11 cellular contexts compared by ENCODE assay signal in genomic region chr2:233079473-233079877, GRCh38. TPM values are rescaled to one million over a fixed set of nuclear protein-coding genes. Genes with fewer than 3 reads are reported as not detected.
DNase-seq lines count a peak whose midpoint lies in the region; ATAC-seq, FAIRE-seq and TF ChIP-seq lines count a peak whose summit lies in the region.
"Had no signal": no experiment of that assay in that cellular context is flagged by ENCODE, and none has a peak within 500 bp of the region (broad histone marks: within the 10 kb centered on the region; RNA-seq: fewer than 3 reads in every experiment).

No MANE protein-coding gene starts in this region.

- no peaks in the 10 kb centered on the region for H3K27me3 Mint-ChIP-seq in activated CD4-positive, alpha-beta T cell treated with anti-CD3 and anti-CD28 coated beads, Interleukin-2, amount 10 ng/mL, durations not matched to agents 24 days and 14 days
- H3K27me3 Mint-ChIP-seq in stimulated activated naive CD8-positive, alpha-beta T cell treated with anti-CD3 and anti-CD28 coated beads, Interleukin-15, Interleukin-2, amounts not matched to agents 100 ng/mL and 50 ng/mL, for 24 hours, result no peaks in the 10 kb centered on the region

- peak overlapping the region; percentile 82 for H3K27ac Mint-ChIP-seq in activated CD4-positive, alpha-beta T cell treated with anti-CD3 and anti-CD28 coated beads, Interleukin-2, amount 10 ng/mL, durations not matched to agents 24 days and 14 days
- peak overlapping the region; percentile 82 for H3K27ac Mint-ChIP-seq in stimulated activated naive CD8-positive, alpha-beta T cell treated with anti-CD3 and anti-CD28 coated beads, Interleukin-15, Interleukin-2, amounts not matched to agents 100 ng/mL and 50 ng/mL, for 24 hours

- peaks cover 56% of the 10 kb centered on the region for H3K4me1 Mint-ChIP-seq in activated CD4-positive, alpha-beta T cell treated with anti-CD3 and anti-CD28 coated beads, Interleukin-2, amount 10 ng/mL, durations not matched to agents 24 days and 14 days
- H3K4me1 Mint-ChIP-seq in stimulated activated naive CD8-positive, alpha-beta T cell treated with anti-CD3 and anti-CD28 coated beads, Interleukin-15, Interleukin-2, amounts not matched to agents 100 ng/mL and 50 ng/mL, for 24 hours (ENCODE audit: low read depth), result peaks cover 70% of the 10 kb centered on the region

- peak; percentile 82 for DNase-seq in activated CD4-positive, alpha-beta T cell treated with anti-CD3 and anti-CD28 coated beads, Interleukin-2, amount 10 ng/mL, durations not matched to agents 24 days and 14 days
- no peak for DNase-seq in activated CD4-positive, alpha-beta T cell treated with anti-CD3 and anti-CD28 coated beads for 1 hour
- DNase-seq in activated effector memory CD4-positive, alpha-beta T cell treated with Interleukin-2 at 50 U/mL for 16 hours, result peak; percentile 25
- DNase-seq in inferior parietal cortex (ENCODE audit: extremely low spot score), result no peak
- no peak for DNase-seq in pancreas
- no peak for DNase-seq in uterus

- peaks cover 36% of the 10 kb centered on the region for H3K36me3 Mint-ChIP-seq in activated CD4-positive, alpha-beta T cell treated with anti-CD3 and anti-CD28 coated beads, Interleukin-2, amount 10 ng/mL, durations not matched to agents 24 days and 14 days (ENCODE audit: low read depth)
- H3K36me3 Mint-ChIP-seq in stimulated activated naive CD8-positive, alpha-beta T cell treated with anti-CD3 and anti-CD28 coated beads, Interleukin-15, Interleukin-2, amounts not matched to agents 100 ng/mL and 50 ng/mL, for 24 hours (ENCODE audit: low read depth), result peaks cover 49% of the 10 kb centered on the region

- H3K27ac ChIP-seq in pancreas, result no peak overlapping the region
- H3K27ac ChIP-seq in uterus, result peak overlapping the region in 1 of 2 donors; percentile 23

- H3K9me3 ChIP-seq in pancreas (no peaks in the 10 kb centered on the region), uterus (no peaks in the 10 kb centered on the region)

- H3K4me3 Mint-ChIP-seq in activated CD4-positive, alpha-beta T cell treated with anti-CD3 and anti-CD28 coated beads, Interleukin-2, amount 10 ng/mL, durations not matched to agents 24 days and 14 days, result peak overlapping the region; percentile 73
- H3K4me3 Mint-ChIP-seq in stimulated activated naive CD8-positive, alpha-beta T cell treated with anti-CD3 and anti-CD28 coated beads, Interleukin-15, Interleukin-2, amounts not matched to agents 100 ng/mL and 50 ng/mL, for 24 hours, result peak overlapping the region; percentile 76

- TF ChIP-seq POLR2A in uterus (IDR thresholded peaks at IDR 0.05), result no peak

- ATAC-seq in HG03175 (IDR thresholded peaks at IDR 0.05; ENCODE audit: unreplicated experiment) (peak; percentile 61), pancreas (no peak)
- ATAC-seq: activated CD4-positive, CD25-positive, alpha-beta regulatory T cell treated with anti-CD3 and anti-CD28 coated beads, Interleukin-2, amount 50 U/mL, for 24 hours had no signal

- 53 to 62% methylated on average over 10 of the region's 10 CpGs for WGBS in pancreas, 2 donors

- intact Hi-C loops in activated CD4-positive, alpha-beta T cell treated with anti-CD3 and anti-CD28 coated beads, Interleukin-2, amount 10 ng/mL, durations not matched to agents 24 days and 14 days (cut with micrococcal nuclease), result no loop called here
- intact Hi-C loops in pancreas (cut with DNase I), result no loop called here
- intact Hi-C loops in uterus (cut with DNase I; ENCODE audit: low total_unique reads), result no loop called here

- H3K4me1 ChIP-seq in pancreas, result peaks cover 0 to 4% (median 0%) of the 10 kb centered on the region in 3 donors
- H3K4me1 ChIP-seq in uterus, result no peaks in the 10 kb centered on the region

- no peak for TF ChIP-seq CTCF in pancreas (IDR thresholded peaks at IDR 0.05)
- no peak for TF ChIP-seq CTCF in uterus (IDR thresholded peaks at IDR 0.05)

- H3K36me3 ChIP-seq in pancreas, result no peaks in the 10 kb centered on the region
- H3K36me3 ChIP-seq in uterus, result no peaks in the 10 kb centered on the region

- no peak for FAIRE-seq in pancreas (lab: Jason Lieb, UNC)

- H3K9me3 Mint-ChIP-seq in activated CD4-positive, alpha-beta T cell treated with anti-CD3 and anti-CD28 coated beads, Interleukin-2, amount 10 ng/mL, durations not matched to agents 24 days and 14 days, result no peaks in the 10 kb centered on the region
- H3K9me3 Mint-ChIP-seq in stimulated activated naive CD8-positive, alpha-beta T cell treated with anti-CD3 and anti-CD28 coated beads, Interleukin-15, Interleukin-2, amounts not matched to agents 100 ng/mL and 50 ng/mL, for 24 hours, result no peaks in the 10 kb centered on the region

- H3K4me3 ChIP-seq in pancreas (no peak overlapping the region), uterus (no peak overlapping the region)

- H3K27me3 ChIP-seq in pancreas, result no peaks in the 10 kb centered on the region
- H3K27me3 ChIP-seq in uterus, result no peaks in the 10 kb centered on the region

RNA-seq across cellular contexts. Expression of gene INPP5D, which starts 19.3 kb away (rescaled TPM):
- 43.6 and 45.8 TPM in 2 replicates for total RNA-seq in activated CD4-positive, alpha-beta T cell treated with anti-CD3 and anti-CD28 coated beads, Interleukin-2, amount 10 ng/mL, durations not matched to agents 24 days and 14 days
- total RNA-seq in pancreas (10 to 100 TPM in 1 of 6 donors, 1 to 10 TPM in 5; 1.1 to 11.4 (median 2.6) TPM), uterus (10 to 100 TPM; 14.2 to 37.9 (median 22.3) TPM)
- 1 to 10 TPM; 2.2 to 2.4 TPM for polyA plus RNA-seq in pancreas

RNA-seq across cellular contexts. Expression of gene NEU2, which starts 47.0 kb away (rescaled TPM):
- total RNA-seq in activated CD4-positive, alpha-beta T cell treated with anti-CD3 and anti-CD28 coated beads, Interleukin-2, amount 10 ng/mL, durations not matched to agents 24 days and 14 days, result not detected in 2 replicates
- total RNA-seq in pancreas (not detected), uterus (not detected)
- not detected for polyA plus RNA-seq in pancreas
- total RNA-seq: HT-29, skeletal muscle tissue had no signal

Comparison
In these comparisons a context has a peak if more than half of its experiments do, and no peak if none do; other contexts are left out.
1. DNase-seq: peak in activated CD4-positive, alpha-beta T cell treated with anti-CD3 and anti-CD28 coated beads, Interleukin-2, amount 10 ng/mL, durations not matched to agents 24 days and 14 days (single experiment) and activated effector memory CD4-positive, alpha-beta T cell treated with Interleukin-2 at 50 U/mL for 16 hours (single experiment); none in activated CD4-positive, alpha-beta T cell treated with anti-CD3 and anti-CD28 coated beads for 1 hour (single experiment), inferior parietal cortex (single experiment), pancreas (0 of 6) and uterus (0 of 2).